Comparison of ENCODE assay signal across 24 cellular contexts in the genomic region with DNA sequence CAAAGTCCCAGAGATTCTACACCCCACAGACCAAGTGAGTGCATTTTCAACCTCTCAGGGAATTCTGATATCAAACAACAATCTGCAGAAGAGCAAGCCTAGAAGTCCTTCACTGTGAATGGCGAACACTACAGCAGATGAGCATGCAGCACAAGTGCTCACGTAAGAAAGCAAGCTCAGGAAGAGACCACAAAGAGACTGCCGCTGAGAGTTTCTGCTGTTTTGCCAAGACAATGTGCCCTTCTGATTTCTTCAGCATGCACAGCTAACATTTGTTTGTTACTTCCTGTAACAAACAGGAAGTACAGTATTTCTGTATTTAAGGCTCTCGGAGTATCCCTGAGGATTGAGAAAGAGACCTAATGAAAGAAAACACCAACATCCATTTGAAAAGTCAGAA. TPM values are rescaled to one million over a fixed set of nuclear protein-coding genes. Genes with fewer than 3 reads are reported as not detected.
DNase-seq lines count a peak whose midpoint lies in the region; ATAC-seq and TF ChIP-seq lines count a peak whose summit lies in the region.
"Had no signal": no experiment of that assay in that cellular context is flagged by ENCODE, and none has a peak within 500 bp of the region (broad histone marks: within the 10 kb centered on the region; RNA-seq: fewer than 3 reads in every experiment).

No MANE protein-coding gene starts in this region.

- intact Hi-C loops in dendritic cell treated with granulocyte-macrophage colony-stimulating factor and Interleukin-4, amounts not matched to agents 40 ng/mL and 50 ng/mL, for 4 days (cut with micrococcal nuclease): no loop called here

- H3K9me3 ChIP-seq in neutrophil (no peaks in the 10 kb centered on the region), SJCRH30 (replicated peaks) (peaks cover 14% of the 10 kb centered on the region; the same call in 1 of the 2 replicates)

- peak overlapping the region; percentile 63 for H3K27ac ChIP-seq in neutrophil
- H3K27ac ChIP-seq in SJCRH30: no peak overlapping the region
- H3K27ac ChIP-seq: KMS-11, RWPE1 had no signal

- CTCF ChIA-PET in activated CD4-positive, alpha-beta memory T cell treated with anti-CD3 and anti-CD28 coated beads, Interleukin-2, amount 10 ng/mL, durations not matched to agents 7 days and 5 days (lab: Charles Lee): no interaction called here

- POLR2A ChIA-PET in activated CD4-positive, alpha-beta memory T cell treated with anti-CD3 and anti-CD28 coated beads, Interleukin-2, amount 10 ng/mL, durations not matched to agents 7 days and 5 days (lab: Charles Lee): no interaction called here

- TF ChIP-seq CTCF in neutrophil (IDR thresholded peaks at IDR 0.05): no peak

- H3K4me3 ChIP-seq in H7 (ENCODE audit: insufficient read depth, low read depth, low read length) (no peak overlapping the region), neutrophil (ENCODE audit: low read depth in 1 of 2, low read length in 1 of 2) (peak overlapping the region in 1 of 2 experiments; percentile 19), SJCRH30 (no peak overlapping the region)

- peak overlapping the region; percentile 62 for H3K27ac Mint-ChIP-seq in dendritic cell treated with granulocyte-macrophage colony-stimulating factor and Interleukin-4, amounts not matched to agents 40 ng/mL and 50 ng/mL, for 4 days
- no peak overlapping the region for H3K27ac Mint-ChIP-seq in activated CD4-positive, alpha-beta memory T cell treated with anti-CD3 and anti-CD28 coated beads, Interleukin-2, amount 10 ng/mL, durations not matched to agents 7 days and 5 days
- H3K27ac Mint-ChIP-seq: CD8-positive, alpha-beta memory T cell had no signal

- peaks cover 13% of the 10 kb centered on the region for H3K4me1 Mint-ChIP-seq in dendritic cell treated with granulocyte-macrophage colony-stimulating factor and Interleukin-4, amounts not matched to agents 40 ng/mL and 50 ng/mL, for 4 days (ENCODE audit: low read depth)
- no peaks in the 10 kb centered on the region for H3K4me1 Mint-ChIP-seq in activated CD4-positive, alpha-beta memory T cell treated with anti-CD3 and anti-CD28 coated beads, Interleukin-2, amount 10 ng/mL, durations not matched to agents 7 days and 5 days
- H3K4me1 Mint-ChIP-seq: CD8-positive, alpha-beta memory T cell had no signal

- no peak overlapping the region for H3K4me3 Mint-ChIP-seq in dendritic cell treated with granulocyte-macrophage colony-stimulating factor and Interleukin-4, amounts not matched to agents 40 ng/mL and 50 ng/mL, for 4 days
- no peak overlapping the region for H3K4me3 Mint-ChIP-seq in activated CD4-positive, alpha-beta memory T cell treated with anti-CD3 and anti-CD28 coated beads, Interleukin-2, amount 10 ng/mL, durations not matched to agents 7 days and 5 days
- H3K4me3 Mint-ChIP-seq: CD8-positive, alpha-beta memory T cell had no signal

- H3K27me3 ChIP-seq in H7 (ENCODE audit: control insufficient read depth, insufficient read depth, low read length) (no peaks in the 10 kb centered on the region), neutrophil (no peaks in the 10 kb centered on the region), SJCRH30 (no peaks in the 10 kb centered on the region)

- peaks cover 29% of the 10 kb centered on the region for H3K9me3 Mint-ChIP-seq in dendritic cell treated with granulocyte-macrophage colony-stimulating factor and Interleukin-4, amounts not matched to agents 40 ng/mL and 50 ng/mL, for 4 days
- H3K9me3 Mint-ChIP-seq in activated CD4-positive, alpha-beta memory T cell treated with anti-CD3 and anti-CD28 coated beads, Interleukin-2, amount 10 ng/mL, durations not matched to agents 7 days and 5 days: peaks cover 14% of the 10 kb centered on the region

- no peaks in the 10 kb centered on the region for H3K27me3 Mint-ChIP-seq in dendritic cell treated with granulocyte-macrophage colony-stimulating factor and Interleukin-4, amounts not matched to agents 40 ng/mL and 50 ng/mL, for 4 days
- peaks cover 2% of the 10 kb centered on the region for H3K27me3 Mint-ChIP-seq in activated CD4-positive, alpha-beta memory T cell treated with anti-CD3 and anti-CD28 coated beads, Interleukin-2, amount 10 ng/mL, durations not matched to agents 7 days and 5 days

- peaks cover 30% of the 10 kb centered on the region for H3K36me3 Mint-ChIP-seq in dendritic cell treated with granulocyte-macrophage colony-stimulating factor and Interleukin-4, amounts not matched to agents 40 ng/mL and 50 ng/mL, for 4 days (ENCODE audit: low read depth)
- peaks cover 4% of the 10 kb centered on the region for H3K36me3 Mint-ChIP-seq in activated CD4-positive, alpha-beta memory T cell treated with anti-CD3 and anti-CD28 coated beads, Interleukin-2, amount 10 ng/mL, durations not matched to agents 7 days and 5 days (ENCODE audit: low read depth)

- peaks cover 21 to 34% of the 10 kb centered on the region in 2 experiments for H3K4me1 ChIP-seq in neutrophil (ENCODE audit: control insufficient read depth in 1 of 2, insufficient read depth in 1 of 2, low read depth in 1 of 2, low read length in 1 of 2)
- no peaks in the 10 kb centered on the region for H3K4me1 ChIP-seq in SJCRH30

- no peaks in the 10 kb centered on the region; the same call in 1 of the 2 replicates for H3K36me3 ChIP-seq in H7 (replicated peaks; ENCODE audit: control insufficient read depth, insufficient read depth, low read length)
- H3K36me3 ChIP-seq in neutrophil: peaks cover 20% of the 10 kb centered on the region
- no peaks in the 10 kb centered on the region for H3K36me3 ChIP-seq in SJCRH30

- DNase-seq in CD1c-positive myeloid dendritic cell (ENCODE audit: extremely low spot score): peak; percentile 35
- DNase-seq in H7: peak; percentile 7
- no peak for DNase-seq in activated CD4-positive, alpha-beta memory T cell treated with anti-CD3 and anti-CD28 coated beads, Interleukin-2, amount 10 ng/mL, durations not matched to agents 7 days and 5 days
- no peak for DNase-seq in SJCRH30
- DNase-seq: AML-193; C1 segment of cervical spinal cord; Calu3; CD8-positive, alpha-beta memory T cell; DMS153; EL; IMR-90; MV-4-11; NCI-H1105 treated with DMSO at 0.1 percent for 48 hours; NCI-H2081 treated with DMSO at 0.1 percent for 48 hours; NCI-H510A; SHP77 treated with DMSO at 0.1 percent for 48 hours had no signal

- no peak for ATAC-seq in HG03095 (IDR thresholded peaks at IDR 0.05; ENCODE audit: unreplicated experiment)
- no peak for ATAC-seq in GM19452 (IDR thresholded peaks at IDR 0.05; ENCODE audit: unreplicated experiment)
- ATAC-seq: HCT116, SK-N-SH treated with all-trans-retinoic acid at 6 μM for 48 hours had no signal

RNA-seq across cellular contexts. Expression of a gene that starts 45.9 kb away (rescaled TPM):
- 16.4 and 23.9 TPM in 2 replicates for total RNA-seq in H7 (2014; rRNA removed; shearing (Covaris generic))
- 1 to 10 TPM; 4.6 to 5.1 TPM for total RNA-seq in activated CD4-positive, alpha-beta memory T cell treated with anti-CD3 and anti-CD28 coated beads, Interleukin-2, amount 10 ng/mL, durations not matched to agents 7 days and 5 days
- 33.5 and 36.0 TPM in 2 replicates for total RNA-seq in SJCRH30 (2014; rRNA removed; shearing (Covaris generic))

Comparison
In these comparisons a context has a peak if more than half of its experiments do, and no peak if none do; other contexts are left out.
1. DNase-seq: peak in CD1c-positive myeloid dendritic cell (single experiment) and H7 (single experiment); none in activated CD4-positive, alpha-beta memory T cell treated with anti-CD3 and anti-CD28 coated beads, Interleukin-2, amount 10 ng/mL, durations not matched to agents 7 days and 5 days (single experiment) and SJCRH30 (0 of 2).